ENCODE assay signal across 1 cellular context in genomic region chr9:16013366-16013765, GRCh38.
TF ChIP-seq lines count a peak whose summit lies in the region.

No MANE protein-coding gene starts in this region.

TF ChIP-seq in HepG2, 621 proteins besides CTCF, POLR2A, EP300 and RAD21:
- no peak for TF ChIP-seq RCOR2 (CRISPR knock-in tag; IDR thresholded peaks at IDR 0.05)
